1 cellular context compared by ENCODE assay signal in genomic region chr21:44878053-44878982, GRCh38.
TF ChIP-seq lines count a peak whose summit lies in the region.

No MANE protein-coding gene starts in this region.

TF ChIP-seq in IMR-90, 13 proteins besides CTCF, POLR2A, EP300 and RAD21:
- TF ChIP-seq SMC3 (IDR thresholded peaks at IDR 0.05; ENCODE audit: low read depth, low read length): no peak
- TF ChIP-seq FOS (IDR thresholded peaks at IDR 0.05; ENCODE audit: low read depth, low read length): no peak
- TF ChIP-seq MXI1 (IDR thresholded peaks at IDR 0.05; ENCODE audit: borderline replicate concordance, low read depth, low read length): no peak
- no peak for TF ChIP-seq RFX5 (IDR thresholded peaks at IDR 0.05; ENCODE audit: low read depth, low read length)
TF ChIP-seq in IMR-90: peak in this region for 0.
